28 cellular contexts compared by ENCODE assay signal in genomic region chr3:42525212-42525611, GRCh38.
"Had no signal": no experiment of that assay in that cellular context is flagged by ENCODE, and none has a peak within 500 bp of the region (broad histone marks: within the 10 kb centered on the region; RNA-seq: fewer than 3 reads in every experiment).

No MANE protein-coding gene starts in this region.

- H3K27me3 Mint-ChIP-seq: activated naive CD4-positive, alpha-beta T cell treated with anti-CD3 and anti-CD28 coated beads, Interleukin-2, amount 10 ng/mL, durations not matched to agents 7 days and 5 days; dendritic cell treated with granulocyte-macrophage colony-stimulating factor and Interleukin-4, amounts not matched to agents 40 ng/mL and 50 ng/mL, for 4 days; stimulated activated memory B cell treated with anti-CD40 and anti-IgM and Interleukin-4, amounts not matched to agents 10 μg/mL and 1 μg/mL and 100 μg/mL, for 72 hours; stimulated activated naive CD8-positive, alpha-beta T cell treated with anti-CD3 and anti-CD28 coated beads, Interleukin-15, amount 100 ng/mL, for 72 hours had no signal

- H3K4me3 Mint-ChIP-seq: activated naive CD4-positive, alpha-beta T cell treated with anti-CD3 and anti-CD28 coated beads, Interleukin-2, amount 10 ng/mL, durations not matched to agents 7 days and 5 days; activated T-helper 1 cell treated with anti-CD3 and anti-CD28 coated beads, Interleukin-12 subunit alpha, Interleukin-12 subunit beta, Interleukin-2, Interleukin-4 antibody, amounts not matched to agents 30 ng/mL and 10 ng/mL and 1 ng/mL, durations not matched to agents 14 hours and 24 hours and 36 hours; dendritic cell treated with granulocyte-macrophage colony-stimulating factor and Interleukin-4, amounts not matched to agents 40 ng/mL and 50 ng/mL, for 4 days; endodermal cell; nephron; stimulated activated memory B cell treated with anti-CD40 and anti-IgM and Interleukin-4, amounts not matched to agents 10 μg/mL and 1 μg/mL and 100 μg/mL, for 72 hours; stimulated activated naive CD8-positive, alpha-beta T cell treated with anti-CD3 and anti-CD28 coated beads, Interleukin-15, amount 100 ng/mL, for 72 hours had no signal

- H3K27me3 ChIP-seq: heart left ventricle, pancreas, sigmoid colon, upper lobe of right lung had no signal

- ATAC-seq: esophagus mucosa, left lobe of liver, pancreas, upper lobe of right lung had no signal

- H3K4me1 ChIP-seq: pancreas, prostate gland, sigmoid colon had no signal

- H3K4me1 Mint-ChIP-seq: endodermal cell, nephron had no signal

- H3K4me3 ChIP-seq: heart left ventricle, lung, pancreas, prostate gland, sigmoid colon, upper lobe of right lung had no signal

- H3K36me3 ChIP-seq: heart left ventricle, pancreas, prostate gland, sigmoid colon, upper lobe of right lung had no signal

- H3K27ac Mint-ChIP-seq: activated T-helper 1 cell treated with anti-CD3 and anti-CD28 coated beads, Interleukin-12 subunit alpha, Interleukin-12 subunit beta, Interleukin-2, Interleukin-4 antibody, amounts not matched to agents 30 ng/mL and 10 ng/mL and 1 ng/mL, durations not matched to agents 14 hours and 24 hours and 36 hours; dendritic cell treated with granulocyte-macrophage colony-stimulating factor and Interleukin-4, amounts not matched to agents 40 ng/mL and 50 ng/mL, for 4 days; endodermal cell; nephron; stimulated activated memory B cell treated with anti-CD40 and anti-IgM and Interleukin-4, amounts not matched to agents 10 μg/mL and 1 μg/mL and 100 μg/mL, for 72 hours had no signal

- H3K9me3 ChIP-seq: heart left ventricle, pancreas, prostate gland, sigmoid colon, upper lobe of right lung had no signal

- DNase-seq: activated CD4-positive, alpha-beta T cell treated with anti-CD3 and anti-CD28 coated beads for 1 hour; activated CD4-positive, alpha-beta T cell treated with anti-CD3 and anti-CD28 coated beads, Interleukin-2, amount 50 U/mL, for 1 hour; activated gamma-delta T cell; activated naive CD4-positive, alpha-beta T cell treated with anti-CD3 and anti-CD28 coated beads, Interleukin-2, amount 10 ng/mL, durations not matched to agents 7 days and 5 days; amygdala; central memory CD4-positive, alpha-beta T cell; endodermal cell; foreskin fibroblast; heart left ventricle; kidney glomerular epithelial cell; mesendoderm; pancreas; retina; sigmoid colon; small intestine; stimulated activated CD4-positive, alpha-beta T cell treated with anti-CD3 and anti-CD28 coated beads, Interleukin-4, amount 100 ng/mL, for 24 hours; stimulated activated naive CD8-positive, alpha-beta T cell treated with anti-CD3 and anti-CD28 coated beads, Interleukin-15, amount 100 ng/mL, for 72 hours; substantia nigra; T1000; upper lobe of right lung had no signal

- H3K27ac ChIP-seq: heart left ventricle, pancreas, prostate gland, sigmoid colon, upper lobe of right lung had no signal

- H3K9me3 Mint-ChIP-seq: activated naive CD4-positive, alpha-beta T cell treated with anti-CD3 and anti-CD28 coated beads, Interleukin-2, amount 10 ng/mL, durations not matched to agents 7 days and 5 days; activated T-helper 1 cell treated with anti-CD3 and anti-CD28 coated beads, Interleukin-12 subunit alpha, Interleukin-12 subunit beta, Interleukin-2, Interleukin-4 antibody, amounts not matched to agents 30 ng/mL and 10 ng/mL and 1 ng/mL, durations not matched to agents 14 hours and 24 hours and 36 hours; dendritic cell treated with granulocyte-macrophage colony-stimulating factor and Interleukin-4, amounts not matched to agents 40 ng/mL and 50 ng/mL, for 4 days; endodermal cell; nephron; stimulated activated naive CD8-positive, alpha-beta T cell treated with anti-CD3 and anti-CD28 coated beads, Interleukin-15, amount 100 ng/mL, for 72 hours had no signal
